Comparison of ENCODE assay signal across 9 cellular contexts in genomic region chr4:140003851-140004579, GRCh38.
DNase-seq lines count a peak whose midpoint lies in the region; ATAC-seq, FAIRE-seq and TF ChIP-seq lines count a peak whose summit lies in the region.
"Had no signal": no experiment of that assay in that cellular context is flagged by ENCODE, and none has a peak within 500 bp of the region (broad histone marks: within the 10 kb centered on the region; RNA-seq: fewer than 3 reads in every experiment).

No MANE protein-coding gene starts in this region.

- H4K20me1 ChIP-seq in endothelial cell of umbilical vein (replicated peaks; ENCODE audit: control insufficient read depth, extremely low read depth, insufficient read depth, low read length) = no peaks in the 10 kb centered on the region

- no peak overlapping the region for H3K27ac ChIP-seq in endothelial cell of umbilical vein (ENCODE audit: insufficient read depth, low read depth, low read length)
- no peak overlapping the region for H3K27ac ChIP-seq in muscle layer of duodenum (ENCODE audit: low read length)
- H3K27ac ChIP-seq in tibial nerve = peak overlapping the region in 2 of 4 donors; percentile 5 to 54

- H3K27me3 ChIP-seq in endothelial cell of umbilical vein (ENCODE audit: control insufficient read depth in 2 of 2, insufficient read depth in 2 of 2, low read length in 2 of 2) (no peaks in the 10 kb centered on the region), muscle layer of duodenum (ENCODE audit: low read depth, low read length) (no peaks in the 10 kb centered on the region), tibial nerve (no peaks in the 10 kb centered on the region)

- peak overlapping the region; percentile 4 for H2AFZ ChIP-seq in endothelial cell of umbilical vein (ENCODE audit: low read depth, low read length)

- 56 to 62% methylated on average over 7 of the region's 7 CpGs for WGBS in tibial nerve, 2 donors

- TF ChIP-seq CTCF in endothelial cell of umbilical vein (IDR thresholded peaks at IDR 0.05; ENCODE audit: extremely low read depth in 1 of 2, insufficient read depth in 1 of 2, low read depth in 1 of 2, low read length in 2 of 2) (no peak), tibial nerve (IDR thresholded peaks at IDR 0.05) (no peak)

- DNase-seq in NCI-H2107 treated with DMSO at 0.1 percent for 48 hours (lab: John Stamatoyannopoulos, UW; ENCODE audit: unreplicated experiment) = peak; percentile 79
- no peak for DNase-seq in NCI-H2107 (lab: John Stamatoyannopoulos, UW)
- DNase-seq in endothelial cell of umbilical vein (ENCODE audit: low read depth, low spot score) = no peak
- DNase-seq in tibial nerve (ENCODE audit: low spot score in 2 of 2) = no peak
- no peak for DNase-seq in cerebellar nuclear complex (lab: John Stamatoyannopoulos, UW)
- no peak for DNase-seq in DMS53 (lab: John Stamatoyannopoulos, UW)
- DNase-seq: activated naive CD8-positive, alpha-beta T cell treated with anti-CD3 and anti-CD28 coated beads for 36 hours had no signal

- peak overlapping the region; percentile 43 for H3K9ac ChIP-seq in endothelial cell of umbilical vein (replicated peaks; ENCODE audit: extremely low read depth, insufficient read depth, low read length)

- dilution Hi-C loops in endothelial cell of umbilical vein (cut with MboI; ENCODE audit: extremely low pct_ligation_motif_present, low sequenced_read_pairs) = no loop called here

- TF ChIP-seq POLR2A in endothelial cell of umbilical vein (IDR thresholded peaks at IDR 0.05; ENCODE audit: low read depth, low read length) (no peak), tibial nerve (IDR thresholded peaks at IDR 0.05) (no peak)

- peaks cover 7% of the 10 kb centered on the region for H3K4me1 ChIP-seq in endothelial cell of umbilical vein (ENCODE audit: control insufficient read depth, extremely low read depth, insufficient read depth, low read length)
- H3K4me1 ChIP-seq in muscle layer of duodenum (ENCODE audit: control insufficient read depth in 1 of 2, insufficient read depth in 2 of 2, low read length in 2 of 2) = no peaks in the 10 kb centered on the region
- peaks cover 0 to 10% (median 0%) of the 10 kb centered on the region in 4 donors for H3K4me1 ChIP-seq in tibial nerve

- no peak for ATAC-seq in HG02678 (IDR thresholded peaks at IDR 0.05; ENCODE audit: unreplicated experiment)

- no peak for FAIRE-seq in endothelial cell of umbilical vein (lab: Jason Lieb, UNC)

- H3K9me1 ChIP-seq in endothelial cell of umbilical vein (replicated peaks; ENCODE audit: control insufficient read depth, extremely low read depth, insufficient read depth, low read length) = no peaks in the 10 kb centered on the region

- no peak for TF ChIP-seq EP300 in tibial nerve (IDR thresholded peaks at IDR 0.05)

- CTCF ChIA-PET in endothelial cell of umbilical vein (lab: Charles Lee) = interaction anchor here (0.7 to 2.6 kb wide), 21 partner anchors 9 to 356 kb away, joined by 3 to 11 read pairs (median 4); no protein-coding TSS in a partner anchor

- H3K9me3 ChIP-seq in endothelial cell of umbilical vein (replicated peaks; ENCODE audit: control insufficient read depth, insufficient read depth, low read length) (no peaks in the 10 kb centered on the region), muscle layer of duodenum (ENCODE audit: control insufficient read depth in 1 of 2, low read length in 2 of 2) (no peaks in the 10 kb centered on the region), tibial nerve (no peaks in the 10 kb centered on the region)

- POLR2A ChIA-PET in endothelial cell of umbilical vein (lab: Charles Lee) = no interaction called here

- intact Hi-C loops in endothelial cell of umbilical vein (cut with micrococcal nuclease) = loop anchor here (2.0 to 5.0 kb wide), 2 partner anchors 87 to 269 kb away; no protein-coding TSS in a partner anchor

- H3K4me3 ChIP-seq in endothelial cell of umbilical vein (replicated peaks in 1 of 3; ENCODE audit: insufficient read depth in 1 of 3, low read depth in 1 of 3, low read length in 3 of 3) (peak overlapping the region in 1 of 3 experiments; percentile 34), muscle layer of duodenum (ENCODE audit: low read depth in 1 of 2, low read length in 2 of 2) (peak overlapping the region; percentile 32 to 48), tibial nerve (peak overlapping the region; percentile 27 to 48 (median 41))

- no TSS peak for BruUV-seq in endothelial cell of umbilical vein (replicated peaks; lab: Mats Ljungman, UMichigan)

- H3K36me3 ChIP-seq in endothelial cell of umbilical vein (ENCODE audit: control insufficient read depth in 2 of 2, extremely low read depth in 1 of 2, insufficient read depth in 2 of 2, low read length in 2 of 2) = no peaks in the 10 kb centered on the region
- H3K36me3 ChIP-seq in muscle layer of duodenum (ENCODE audit: control insufficient read depth in 1 of 2, insufficient read depth in 2 of 2, low read length in 2 of 2) = no peaks in the 10 kb centered on the region
- H3K36me3 ChIP-seq in tibial nerve = no peaks in the 10 kb centered on the region

- H3K79me2 ChIP-seq in endothelial cell of umbilical vein (ENCODE audit: control insufficient read depth, insufficient read depth, low read length) = no peaks in the 10 kb centered on the region

- peak overlapping the region; percentile 43 for H3K4me2 ChIP-seq in endothelial cell of umbilical vein (ENCODE audit: insufficient read depth, low read length)

TF ChIP-seq in endothelial cell of umbilical vein, 7 proteins besides CTCF, POLR2A, EP300 and RAD21:
- TF ChIP-seq JUN (IDR thresholded peaks at IDR 0.05; ENCODE audit: borderline replicate concordance, insufficient read depth, insufficient read length, low read depth) = no peak
- TF ChIP-seq MAX (IDR thresholded peaks at IDR 0.05; ENCODE audit: insufficient read depth, insufficient read length) = no peak
- no peak for TF ChIP-seq EZH2 (IDR thresholded peaks at IDR 0.05; ENCODE audit: borderline replicate concordance, low read depth, low read length, severe bottlenecking)
- no peak for TF ChIP-seq MYC (IDR thresholded peaks at IDR 0.05; ENCODE audit: low read depth, low read length)
- no peak for TF ChIP-seq FOS (IDR thresholded peaks at IDR 0.05; ENCODE audit: borderline replicate concordance, insufficient read depth, low read length)
- TF ChIP-seq POLR2AphosphoS5 (IDR thresholded peaks at IDR 0.05; ENCODE audit: insufficient read depth, low read depth, low read length) = no peak
- TF ChIP-seq GATA2 (IDR thresholded peaks at IDR 0.05; ENCODE audit: insufficient read depth, insufficient read length, low read depth, low read length) = no peak
